Comparison of ENCODE assay signal across 1 cellular context in the genomic region with DNA sequence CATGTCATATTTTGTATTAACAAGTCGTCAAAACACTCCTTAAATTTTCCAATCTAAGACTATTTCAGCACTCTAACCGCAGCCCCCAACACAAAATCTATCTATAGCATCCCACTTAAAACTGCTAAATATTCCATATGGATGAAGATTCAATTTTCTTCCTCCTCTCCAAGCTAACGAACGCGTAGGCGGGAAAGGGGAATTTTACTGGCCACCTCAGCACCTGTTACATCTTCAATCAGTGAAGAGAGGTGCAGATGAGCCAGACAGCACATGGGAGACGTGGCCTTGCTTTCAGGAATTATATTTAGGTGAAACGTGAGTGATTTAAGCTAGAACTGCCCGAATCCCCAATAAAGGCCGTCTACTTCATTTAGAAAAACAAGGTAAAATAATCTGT.
TF ChIP-seq lines count a peak whose summit lies in the region.

No MANE protein-coding gene starts in this region.

TF ChIP-seq in SK-N-SH, 30 proteins besides CTCF, POLR2A, EP300 and RAD21 (continued from another document):
- TF ChIP-seq REST (IDR thresholded peaks at IDR 0.05; ENCODE audit: low read depth, low read length) (no peak), USF2 (IDR thresholded peaks at IDR 0.05; ENCODE audit: borderline replicate concordance, low read depth, low read length) (no peak), TEAD4 (IDR thresholded peaks at IDR 0.05; ENCODE audit: borderline replicate concordance, insufficient read depth) (no peak), FOXM1 (IDR thresholded peaks at IDR 0.05; ENCODE audit: low read depth) (no peak), CHD2 (IDR thresholded peaks at IDR 0.05; ENCODE audit: low read length, partially characterized antibody) (no peak), MXI1 (IDR thresholded peaks at IDR 0.05; ENCODE audit: low read depth, low read length) (no peak; the same call in 1 of the 2 replicates), MEF2A (IDR thresholded peaks at IDR 0.05; ENCODE audit: borderline replicate concordance, low read depth) (no peak), RFX5 (IDR thresholded peaks at IDR 0.05; ENCODE audit: low read length) (no peak), RXRA (IDR thresholded peaks at IDR 0.05; ENCODE audit: borderline replicate concordance, low read depth) (no peak), GATA2 (CRISPR knock-in tag; IDR thresholded peaks at IDR 0.05) (no peak), POLR2AphosphoS5 (IDR thresholded peaks at IDR 0.05; ENCODE audit: low read depth, low read length) (no peak), GABPA (IDR thresholded peaks at IDR 0.05; ENCODE audit: low read depth) (no peak)
- TF ChIP-seq, protein P1, sequence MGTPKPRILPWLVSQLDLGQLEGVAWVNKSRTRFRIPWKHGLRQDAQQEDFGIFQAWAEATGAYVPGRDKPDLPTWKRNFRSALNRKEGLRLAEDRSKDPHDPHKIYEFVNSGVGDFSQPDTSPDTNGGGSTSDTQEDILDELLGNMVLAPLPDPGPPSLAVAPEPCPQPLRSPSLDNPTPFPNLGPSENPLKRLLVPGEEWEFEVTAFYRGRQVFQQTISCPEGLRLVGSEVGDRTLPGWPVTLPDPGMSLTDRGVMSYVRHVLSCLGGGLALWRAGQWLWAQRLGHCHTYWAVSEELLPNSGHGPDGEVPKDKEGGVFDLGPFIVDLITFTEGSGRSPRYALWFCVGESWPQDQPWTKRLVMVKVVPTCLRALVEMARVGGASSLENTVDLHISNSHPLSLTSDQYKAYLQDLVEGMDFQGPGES (IDR thresholded peaks at IDR 0.05; ENCODE audit: low read depth, low read length), result no peak
